In the genomic region with DNA sequence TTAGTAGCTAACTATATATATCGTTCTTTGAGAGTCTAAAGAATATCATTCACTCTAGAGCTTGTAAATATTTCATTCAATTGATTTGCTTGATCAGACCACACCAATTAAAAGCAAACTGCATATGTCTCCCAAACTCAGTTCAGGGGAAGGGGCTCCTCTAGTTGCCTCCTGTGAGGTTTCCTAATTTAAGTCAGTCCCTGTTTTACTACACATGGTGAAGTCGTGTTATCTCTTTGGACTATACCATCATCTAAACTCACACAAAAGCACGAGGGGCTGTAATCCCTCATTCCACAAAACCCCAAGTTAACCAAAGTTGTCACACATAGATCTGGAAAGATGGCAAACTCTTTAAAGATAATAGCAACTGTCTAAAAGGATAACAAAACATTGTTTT, we compare ENCODE assay signal across 23 cellular contexts. TPM values are rescaled to one million over a fixed set of nuclear protein-coding genes. Genes with fewer than 3 reads are reported as not detected.
DNase-seq lines count a peak whose midpoint lies in the region; ATAC-seq, FAIRE-seq and TF ChIP-seq lines count a peak whose summit lies in the region.
"Had no signal": no experiment of that assay in that cellular context is flagged by ENCODE, and none has a peak within 500 bp of the region (broad histone marks: within the 10 kb centered on the region; RNA-seq: fewer than 3 reads in every experiment).

No MANE protein-coding gene starts in this region.

- ATAC-seq in HepG2 (no peak), right lobe of liver (no peak), GM21528 (IDR thresholded peaks at IDR 0.05; ENCODE audit: low FRiP score, unreplicated experiment) (no peak), HG02970 (IDR thresholded peaks at IDR 0.05; ENCODE audit: low FRiP score, unreplicated experiment) (no peak)
- ATAC-seq: CD8-positive, alpha-beta T cell had no signal

- H3K4me1 Mint-ChIP-seq in mesothelial cell of epicardium: peaks cover 54% of the 10 kb centered on the region
- H3K4me1 Mint-ChIP-seq: IgD-negative memory B cell had no signal

- FAIRE-seq in HepG2 (lab: Jason Lieb, UNC): no peak
- FAIRE-seq: GM18507 had no signal

- H3K9me3 ChIP-seq in HepG2 (ENCODE audit: low read length) (no peaks in the 10 kb centered on the region), right lobe of liver (no peaks in the 10 kb centered on the region), SJCRH30 (replicated peaks) (no peaks in the 10 kb centered on the region)
- H3K9me3 ChIP-seq: SJSA1 had no signal

- POLR2A ChIA-PET in HepG2 (lab: Yijun Ruan, JAX): no interaction called here

- H3K4me1 ChIP-seq in HepG2 (ENCODE audit: insufficient read depth, low read length): peaks cover 63% of the 10 kb centered on the region
- H3K4me1 ChIP-seq in right lobe of liver: peaks cover 0 to 10% (median 0%) of the 10 kb centered on the region in 4 donors
- no peaks in the 10 kb centered on the region; the same call in 1 of the 2 replicates for H3K4me1 ChIP-seq in SJCRH30
- H3K4me1 ChIP-seq: SJSA1 had no signal

- CTCF ChIA-PET in HepG2 (lab: Yijun Ruan, JAX; ENCODE audit: low intra/inter-chr PET ratio, low total read pairs): interaction anchor here (1.3 to 2.2 kb wide), 4 partner anchors 28 to 167 kb away, joined by 7 to 16 read pairs (median 8); no protein-coding TSS in a partner anchor

- H3K36me3 ChIP-seq in HepG2 (replicated peaks in 1 of 2; ENCODE audit: control insufficient read depth in 1 of 2, insufficient read depth in 2 of 2, low read length in 2 of 2): no peaks in the 10 kb centered on the region
- no peaks in the 10 kb centered on the region for H3K36me3 ChIP-seq in right lobe of liver
- H3K36me3 ChIP-seq in SJCRH30: no peaks in the 10 kb centered on the region
- H3K36me3 ChIP-seq: SJSA1 had no signal

- no peaks in the 10 kb centered on the region for H3K36me3 Mint-ChIP-seq in mesothelial cell of epicardium
- H3K36me3 Mint-ChIP-seq: CD8-positive, alpha-beta T cell; IgD-negative memory B cell had no signal

- peak overlapping the region in 2 of 3 experiments; percentile 47 to 51; a peak in 4 of 6 replicates for H3K4me3 ChIP-seq in HepG2 (replicated peaks in 1 of 3; ENCODE audit: insufficient read depth in 1 of 3, low read depth in 2 of 3, low read length in 3 of 3)
- H3K4me3 ChIP-seq in right lobe of liver: no peak overlapping the region
- H3K4me3 ChIP-seq in SJCRH30: peak overlapping the region; percentile 26
- H3K4me3 ChIP-seq: SJSA1 had no signal

- TF ChIP-seq CTCF in HepG2 (CRISPR knock-in tag; IDR thresholded peaks at IDR 0.05) (no peak), right lobe of liver (IDR thresholded peaks at IDR 0.05) (no peak), mesothelial cell of epicardium (IDR thresholded peaks at IDR 0.05; ENCODE audit: unreplicated experiment) (no peak)

- peak overlapping the region; percentile 51 for H3K27ac Mint-ChIP-seq in mesothelial cell of epicardium
- H3K27ac Mint-ChIP-seq: CD8-positive, alpha-beta T cell; IgD-negative memory B cell had no signal

- H3K27ac ChIP-seq in HepG2 (ENCODE audit: extremely low read length, insufficient read depth, low read length): no peak overlapping the region
- H3K27ac ChIP-seq in right lobe of liver: no peak overlapping the region
- H3K27ac ChIP-seq in SJCRH30: no peak overlapping the region
- H3K27ac ChIP-seq: SJSA1 had no signal

- DNase-seq in HepG2 (ENCODE audit: low spot score) (no peak), right lobe of liver (no peak), SJCRH30 (no peak), mesothelial cell of epicardium (ENCODE audit: low spot score in 2 of 2, unreplicated experiment in 2 of 2) (no peak), cerebellum (ENCODE audit: low spot score) (no peak), iPS-NIHi11 (ENCODE audit: low spot score) (no peak)
- DNase-seq: Calu3; CD8-positive, alpha-beta T cell; GF-D8; GOT3; Kasumi-1; NCI-H1092 treated with DMSO at 0.1 percent for 48 hours; NCI-H146; NCI-H2029 treated with DMSO at 0.1 percent for 48 hours had no signal

- peak overlapping the region; percentile 85 for H3K4me2 ChIP-seq in HepG2 (ENCODE audit: low read depth, low read length)

- H2AFZ ChIP-seq in HepG2 (ENCODE audit: low read length): peak overlapping the region; percentile 38

- no peaks in the 10 kb centered on the region for H3K79me2 ChIP-seq in HepG2 (ENCODE audit: insufficient read depth, low read length)

- no peaks in the 10 kb centered on the region for H4K20me1 ChIP-seq in HepG2 (ENCODE audit: insufficient read depth, low read length)

- intact Hi-C loops in HepG2 (cut with micrococcal nuclease; ENCODE audit: unreplicated experiment): no loop called here
- intact Hi-C loops in right lobe of liver (cut with DNase I): no loop called here

- peak overlapping the region; percentile 36; the same call in 1 of the 2 replicates for H3K9ac ChIP-seq in HepG2 (ENCODE audit: insufficient read depth, low read depth, low read length)

- H3K9me3 Mint-ChIP-seq in mesothelial cell of epicardium: no peaks in the 10 kb centered on the region
- H3K9me3 Mint-ChIP-seq: CD8-positive, alpha-beta T cell; IgD-negative memory B cell had no signal

- TF ChIP-seq EP300 in HepG2 (IDR thresholded peaks at IDR 0.05; ENCODE audit: low read depth in 2 of 2, low read length in 2 of 2) (no peak), HepG2 (CRISPR knock-in tag; IDR thresholded peaks at IDR 0.05; ENCODE audit: borderline replicate concordance) (no peak)

- H3K27me3 ChIP-seq in HepG2 (ENCODE audit: control insufficient read depth in 1 of 2, insufficient read depth in 2 of 2, low read length in 2 of 2) (no peaks in the 10 kb centered on the region), right lobe of liver (no peaks in the 10 kb centered on the region), SJCRH30 (no peaks in the 10 kb centered on the region)

- no peak for TF ChIP-seq RAD21 in HepG2 (CRISPR knock-in tag; IDR thresholded peaks at IDR 0.05)

- no peak overlapping the region for H3K4me3 Mint-ChIP-seq in mesothelial cell of epicardium
- H3K4me3 Mint-ChIP-seq: CD8-positive, alpha-beta T cell; IgD-negative memory B cell had no signal

- TF ChIP-seq POLR2A in HepG2 (IDR thresholded peaks at IDR 0.05; ENCODE audit: insufficient read depth in 1 of 2, low read depth in 2 of 2, low read length in 2 of 2) (no peak), right lobe of liver (IDR thresholded peaks at IDR 0.05) (no peak)

- H3K27me3 Mint-ChIP-seq in mesothelial cell of epicardium (ENCODE audit: low read depth): no peaks in the 10 kb centered on the region

- WGBS in HepG2 (ENCODE audit: low lambda C conversion rate): 1% methylated on average over 3 of the region's 3 CpGs
- 71% methylated on average over 3 of the region's 3 CpGs for WGBS in right lobe of liver (ENCODE audit: insufficient coverage, low coverage, low lambda C conversion rate, missing lambda C conversion rate)

- no TSS peak for BruUV-seq in HepG2 (replicated peaks; lab: Mats Ljungman, UMichigan)

- in situ Hi-C loops in HepG2 (cut with HindIII; ENCODE audit: extremely low pct_ligation_motif_present, low pct_unique_long_range_greater_than_20kb): loop anchor here (10.0 kb wide), 1 partner anchor 605 kb away; no protein-coding TSS in a partner anchor

TF ChIP-seq in HepG2, 621 proteins besides CTCF, POLR2A, EP300 and RAD21 (continues in another document):
- TF ChIP-seq ZBTB7B (CRISPR knock-in tag; IDR thresholded peaks at IDR 0.05): 0 out of 2 replicates have a peak, but pooled peaks have one; percentile 11

RNA-seq across cellular contexts. Expression of gene NACA2, which starts 11.6 kb away (rescaled TPM):
- total RNA-seq in HepG2 (2016; rRNA removed; fragmentation: Illumina TruSeq; extraction: Trizol) (0.56 TPM in 1 of 2 replicates, not detected in the other), right lobe of liver (not detected), mesothelial cell of epicardium (not detected in 3 replicates), cerebellum (not detected)
- total RNA-seq in HepG2 (2016; cell fraction: cytosol; rRNA removed; fragmentation: Illumina TruSeq; extraction: Trizol; ENCODE audit: low read depth): not detected in 2 replicates
- total RNA-seq in HepG2 (2016; cell fraction: insoluble cytoplasmic fraction; rRNA removed; fragmentation: Illumina TruSeq; extraction: Trizol): 0.26 TPM in 1 of 2 replicates, not detected in the other
- total RNA-seq in HepG2 (2016; cell fraction: membrane; rRNA removed; fragmentation: Illumina TruSeq; extraction: Trizol): 0.24 and 0.34 TPM in 2 replicates
- total RNA-seq in HepG2 (2016; cell fraction: nucleus; rRNA removed; fragmentation: Illumina TruSeq; extraction: Trizol): not detected in 2 replicates
- polyA plus RNA-seq in HepG2 (2011; rRNA removed): 0.09 and 0.21 TPM in 2 replicates
- polyA plus RNA-seq in HepG2 (2011; cell fraction: cytosol; rRNA removed): not detected in 2 replicates
- polyA plus RNA-seq in HepG2 (2011; cell fraction: nucleus; rRNA removed): not detected in 2 replicates
- polyA plus RNA-seq in HepG2 (2012): 0.53 and 0.59 TPM in 2 replicates
- polyA plus RNA-seq in HepG2 (2016; cell fraction: cytosol; fragmentation: Illumina TruSeq; extraction: Trizol; ENCODE audit: low read depth): 0.18 and 0.19 TPM in 2 replicates
- polyA plus RNA-seq in HepG2 (2016; cell fraction: insoluble cytoplasmic fraction; fragmentation: Illumina TruSeq; extraction: Trizol; ENCODE audit: low read depth): not detected in 2 replicates
- 0.26 TPM in 1 of 2 replicates, not detected in the other for polyA plus RNA-seq in HepG2 (2016; cell fraction: membrane; fragmentation: Illumina TruSeq; extraction: Trizol; ENCODE audit: low read depth)
- not detected in 2 replicates for polyA plus RNA-seq in HepG2 (2016; cell fraction: nucleus; fragmentation: Illumina TruSeq; extraction: Trizol; ENCODE audit: insufficient read depth, low read depth)
- polyA minus RNA-seq in HepG2 (2011; rRNA and poly(A)+ RNA removed; ENCODE audit: low replicate concordance): not detected in 2 replicates
- not detected in 2 replicates for polyA minus RNA-seq in HepG2 (2011; cell fraction: cytosol; rRNA and poly(A)+ RNA removed)
- not detected in 2 replicates for polyA minus RNA-seq in HepG2 (2011; cell fraction: nucleus; rRNA and poly(A)+ RNA removed)
- not detected in 2 replicates for total RNA-seq in SJCRH30 (2014; rRNA removed; shearing (Covaris generic))
- total RNA-seq: A172, Calu3, HT1080, NCI-H460, SJSA1 had no signal
- polyA plus RNA-seq: BJ, IgD-negative memory B cell had no signal

Comparison
In these comparisons a context has a peak if more than half of its experiments do, and no peak if none do; other contexts are left out.
1. H3K4me3 ChIP-seq: peak in HepG2 (2 of 3) and SJCRH30 (single experiment); none in right lobe of liver (0 of 3).